Comparison of ENCODE assay signal across 1 cellular context in the genomic region with DNA sequence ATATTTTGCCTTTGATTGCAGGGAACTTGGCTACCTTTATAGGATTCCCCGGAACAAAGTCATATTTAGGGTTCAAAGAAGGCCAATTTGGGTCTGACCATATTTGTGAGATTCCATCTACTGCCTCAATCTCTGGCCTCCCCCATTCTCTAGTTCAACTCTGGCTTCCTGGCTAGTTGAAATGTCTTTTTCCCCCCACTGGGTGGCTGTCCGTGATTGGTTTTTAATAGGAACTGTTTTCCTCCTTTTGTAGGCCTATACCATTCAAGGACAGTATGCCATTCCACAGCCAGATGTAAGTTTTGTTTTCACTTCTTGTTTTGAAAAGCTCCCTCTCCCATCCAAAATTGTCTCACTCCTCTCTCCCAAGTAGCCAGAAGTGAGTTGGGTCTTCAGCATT.
TF ChIP-seq lines count a peak whose summit lies in the region.

No MANE protein-coding gene starts in this region.

TF ChIP-seq in IMR-90, 13 proteins besides CTCF, POLR2A, EP300 and RAD21 (continued from another document):
- TF ChIP-seq ELK1 (IDR thresholded peaks at IDR 0.05; ENCODE audit: borderline replicate concordance, low read depth, low read length) = no peak
- no peak for TF ChIP-seq SMC3 (IDR thresholded peaks at IDR 0.05; ENCODE audit: low read depth, low read length)
- no peak for TF ChIP-seq FOS (IDR thresholded peaks at IDR 0.05; ENCODE audit: low read depth, low read length)
- no peak for TF ChIP-seq NFE2L2 (IDR thresholded peaks at IDR 0.05; ENCODE audit: low read depth, low read length)
- TF ChIP-seq, protein P1, sequence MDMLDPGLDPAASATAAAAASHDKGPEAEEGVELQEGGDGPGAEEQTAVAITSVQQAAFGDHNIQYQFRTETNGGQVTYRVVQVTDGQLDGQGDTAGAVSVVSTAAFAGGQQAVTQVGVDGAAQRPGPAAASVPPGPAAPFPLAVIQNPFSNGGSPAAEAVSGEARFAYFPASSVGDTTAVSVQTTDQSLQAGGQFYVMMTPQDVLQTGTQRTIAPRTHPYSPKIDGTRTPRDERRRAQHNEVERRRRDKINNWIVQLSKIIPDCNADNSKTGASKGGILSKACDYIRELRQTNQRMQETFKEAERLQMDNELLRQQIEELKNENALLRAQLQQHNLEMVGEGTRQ (IDR thresholded peaks at IDR 0.05; ENCODE audit: low read depth, low read length) = no peak
